In the genomic region with DNA sequence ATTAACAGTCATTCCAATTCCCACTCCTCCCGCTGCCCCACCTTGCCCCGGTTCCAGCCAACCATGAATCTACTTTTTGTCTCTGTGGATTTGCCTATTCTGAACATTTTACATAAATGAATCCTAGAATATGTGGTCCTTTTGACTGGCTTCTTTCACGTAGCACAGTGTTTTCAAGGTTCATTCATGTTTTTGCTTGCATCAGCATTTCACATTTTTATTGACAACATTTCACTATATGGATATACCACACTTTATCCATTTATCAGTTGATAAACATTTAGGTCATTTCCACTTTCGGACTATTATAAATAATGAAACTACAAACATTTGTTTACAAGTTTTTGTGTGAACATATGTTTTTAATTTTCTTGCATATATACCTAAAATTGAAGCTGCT, we compare ENCODE assay signal across 33 cellular contexts.
"Had no signal": no experiment of that assay in that cellular context is flagged by ENCODE, and none has a peak within 500 bp of the region (broad histone marks: within the 10 kb centered on the region; RNA-seq: fewer than 3 reads in every experiment).

No MANE protein-coding gene starts in this region.

- ATAC-seq: activated naive CD4-positive, alpha-beta T cell treated with anti-CD3 and anti-CD28 coated beads, Interleukin-2, amount 50 U/mL, for 72 hours; activated naive CD8-positive, alpha-beta T cell treated with anti-CD3 and anti-CD28 coated beads, Interleukin-2, amount 50 U/mL, for 24 hours; activated T-cell treated with anti-CD3 and anti-CD28 coated beads, Interleukin-2, amount 50 U/mL, for 4 hours; activated T-cell treated with anti-CD3 and anti-CD28 coated beads, Interleukin-2, amount 50 U/mL, for 72 hours; activated T-helper 17 cell treated with anti-CD3 and anti-CD28 coated beads, Interleukin-2, amount 50 U/mL, for 72 hours; body of pancreas had no signal

- DNase-seq: activated effector memory CD4-positive, alpha-beta T cell treated with anti-CD3 and anti-CD28 coated beads, Interleukin-2, amount 50 U/mL, for 16 hours; activated effector memory CD4-positive, alpha-beta T cell treated with Interleukin-2 at 50 U/mL for 16 hours; activated gamma-delta T cell; activated gamma-delta T cell treated with Interleukin-2 at 50 U/mL for 16 hours; activated naive CD4-positive, alpha-beta T cell; activated naive CD4-positive, alpha-beta T cell treated with anti-CD3 and anti-CD28 coated beads for 36 hours; activated naive CD4-positive, alpha-beta T cell treated with anti-CD3 and anti-CD28 coated beads, Interleukin-2, amount 10 ng/mL, durations not matched to agents 7 days and 5 days; activated naive CD4-positive, alpha-beta T cell treated with anti-CD3 and anti-CD28 coated beads, Interleukin-2, amount 50 U/mL, for 16 hours; activated naive CD4-positive, alpha-beta T cell treated with Interleukin-2 at 50 U/mL for 16 hours; activated naive CD8-positive, alpha-beta T cell treated with anti-CD3 and anti-CD28 coated beads for 36 hours; activated naive CD8-positive, alpha-beta T cell treated with anti-CD3 and anti-CD28 coated beads, Interleukin-2, amount 10 ng/mL, durations not matched to agents 7 days and 5 days; activated naive CD8-positive, alpha-beta T cell treated with anti-CD3 and anti-CD28 coated beads, Interleukin-2, amount 50 U/mL, for 24 hours; activated T-cell treated with anti-CD3 and anti-CD28 coated beads, Interleukin-2, amount 50 U/mL, for 24 hours; activated T-cell treated with anti-CD3 and anti-CD28 coated beads, Interleukin-2, amount 50 U/mL, for 4 hours; activated T-cell treated with anti-CD3 and anti-CD28 coated beads, Interleukin-2, amount 50 U/mL, for 48 hours; activated T-cell treated with anti-CD3 and anti-CD28 coated beads, Interleukin-2, amount 50 U/mL, for 72 hours; adrenal gland; amniotic stem cell; amygdala; anterior cingulate cortex; aorta; body of pancreas; brain microvascular endothelial cell; caudate nucleus; central memory CD4-positive, alpha-beta T cell; cerebellar nuclear complex had no signal

- H3K4me1 ChIP-seq: adrenal gland, ascending aorta, body of pancreas, breast epithelium had no signal

- H3K9me3 ChIP-seq: adrenal gland, body of pancreas had no signal

- H3K4me3 ChIP-seq: adrenal gland, ascending aorta, body of pancreas, breast epithelium, cardiac muscle cell had no signal

- H3K27ac ChIP-seq: adrenal gland, ascending aorta, body of pancreas, brain microvascular endothelial cell, breast epithelium, cardiac muscle cell had no signal

- FAIRE-seq: astrocyte, bronchial epithelial cell had no signal

- H3K27me3 ChIP-seq: adrenal gland, ascending aorta, body of pancreas, brain microvascular endothelial cell, breast epithelium, cardiac muscle cell had no signal

- H3K36me3 ChIP-seq: adrenal gland, ascending aorta, brain microvascular endothelial cell, breast epithelium, cardiac muscle cell had no signal
